In genomic region chr17:68296217-68297140, GRCh38 we compare ENCODE assay signal across 9 cellular contexts. TPM values are rescaled to one million over a fixed set of nuclear protein-coding genes. Genes with fewer than 3 reads are reported as not detected.
DNase-seq lines count a peak whose midpoint lies in the region; ATAC-seq, FAIRE-seq and TF ChIP-seq lines count a peak whose summit lies in the region.
"Had no signal": no experiment of that assay in that cellular context is flagged by ENCODE, and none has a peak within 500 bp of the region (broad histone marks: within the 10 kb centered on the region; RNA-seq: fewer than 3 reads in every experiment).

No MANE protein-coding gene starts in this region.

- H3K27me3 ChIP-seq in BLaER1 treated with 17β-estradiol and CSF1 and Interleukin-3, amounts not matched to agents 10 nM and 100 nM, result no peaks in the 10 kb centered on the region

- peak overlapping the region; percentile 89 to 91 for H3K27ac Mint-ChIP-seq in natural killer cell

- H2AFZ ChIP-seq in OCI-LY7 (ENCODE audit: low read length), result no peak overlapping the region

- FAIRE-seq in H54 (lab: Jason Lieb, UNC), result no peak

- peaks cover 52 to 55% of the 10 kb centered on the region in 2 donors for H3K4me1 Mint-ChIP-seq in natural killer cell

- H3K27me3 Mint-ChIP-seq in natural killer cell (ENCODE audit: low read depth in 2 of 2), result no peaks in the 10 kb centered on the region

- no peaks in the 10 kb centered on the region for H3K9me3 Mint-ChIP-seq in natural killer cell

- peak overlapping the region; percentile 35 to 90 (median 63) for H3K4me2 ChIP-seq in BLaER1 treated with 17β-estradiol and CSF1 and Interleukin-3, amounts not matched to agents 10 nM and 100 nM
- no peak overlapping the region for H3K4me2 ChIP-seq in OCI-LY7 (ENCODE audit: low read length)

- DNase-seq in NOMO-1 (lab: John Stamatoyannopoulos, UW; ENCODE audit: unreplicated experiment in 2 of 2) (peak; percentile 23 to 41), natural killer cell (peak; percentile 56), SK-N-DZ (ENCODE audit: low spot score) (no peak), OCI-LY7 (ENCODE audit: low spot score) (no peak), NCI-H2029 treated with DMSO at 0.1 percent for 48 hours (lab: John Stamatoyannopoulos, UW) (no peak), H54 (ENCODE audit: insufficient read length, low spot score) (no peak)
- DNase-seq in activated T-helper 1 cell treated with anti-CD3 and anti-CD28 coated beads, Interleukin-2, amount 50 U/mL, for 16 hours (ENCODE audit: low read depth in 1 of 2, low spot score in 1 of 2), result peak; percentile 19 to 26
- DNase-seq: mammary epithelial cell had no signal

- H3K4me1 ChIP-seq in BLaER1 treated with 17β-estradiol and CSF1 and Interleukin-3, amounts not matched to agents 10 nM and 100 nM, result peaks cover 21 to 65% (median 47%) of the 10 kb centered on the region in 10 experiments
- H3K4me1 ChIP-seq in OCI-LY7 (ENCODE audit: insufficient read depth, low read length, poor library complexity, severe bottlenecking), result peaks cover 22% of the 10 kb centered on the region

- no peak for TF ChIP-seq POLR2A in H54 (IDR thresholded peaks at IDR 0.05; ENCODE audit: low read depth, low read length)

- H3K27ac ChIP-seq in BLaER1 treated with 17β-estradiol and CSF1 and Interleukin-3, amounts not matched to agents 10 nM and 100 nM, result peak overlapping the region in 8 of 11 experiments; percentile 17 to 74 (median 52); a peak in 13 of 22 replicates
- no peak overlapping the region for H3K27ac ChIP-seq in OCI-LY7 (ENCODE audit: low read depth, low read length, poor library complexity, severe bottlenecking)

- ATAC-seq in natural killer cell, result peak; percentile 43 to 62 (median 59)

- H4K20me1 ChIP-seq in BLaER1 treated with 17β-estradiol and CSF1 and Interleukin-3, amounts not matched to agents 10 nM and 100 nM, result no peaks in the 10 kb centered on the region
- no peaks in the 10 kb centered on the region for H4K20me1 ChIP-seq in OCI-LY7 (ENCODE audit: insufficient read depth, low read length)

- no peaks in the 10 kb centered on the region for H3K9me2 ChIP-seq in OCI-LY7 (ENCODE audit: insufficient read depth, low read length)

- H3K79me2 ChIP-seq in OCI-LY7 (ENCODE audit: insufficient read depth, low read depth, low read length), result peaks cover 13% of the 10 kb centered on the region; the same call in 1 of the 2 replicates

- peak overlapping the region in 4 of 11 experiments; percentile 1 to 52 (median 20); a peak in 6 of 22 replicates for H3K9ac ChIP-seq in BLaER1 treated with 17β-estradiol and CSF1 and Interleukin-3, amounts not matched to agents 10 nM and 100 nM

- 0 out of 20 replicates have a peak overlapping the region, but pooled peaks of 1 of the 10 experiments have one; percentile 1 for H3K4me3 ChIP-seq in BLaER1 treated with 17β-estradiol and CSF1 and Interleukin-3, amounts not matched to agents 10 nM and 100 nM
- H3K4me3 ChIP-seq in OCI-LY7 (ENCODE audit: low read depth, low read length, poor library complexity, severe bottlenecking), result no peak overlapping the region

- H3K4me3 Mint-ChIP-seq in natural killer cell, result peak overlapping the region; percentile 73

- POLR2A ChIA-PET in OCI-LY7 (lab: Charles Lee), result interaction anchor here (0.7 kb wide), 3 partner anchors 22 to 154 kb away, joined by 3 read pairs; no protein-coding TSS in a partner anchor

- no peaks in the 10 kb centered on the region for H3K36me3 Mint-ChIP-seq in natural killer cell

- no peaks in the 10 kb centered on the region; a peak in 1 of 22 replicates for H3K36me3 ChIP-seq in BLaER1 treated with 17β-estradiol and CSF1 and Interleukin-3, amounts not matched to agents 10 nM and 100 nM
- no peaks in the 10 kb centered on the region; the same call in 1 of the 2 replicates for H3K36me3 ChIP-seq in OCI-LY7 (ENCODE audit: insufficient read depth, low read length)

- no peak for TF ChIP-seq CTCF in natural killer cell (IDR thresholded peaks at IDR 0.05)
- TF ChIP-seq CTCF in OCI-LY7 (conservative IDR thresholded peaks at IDR 0.05; ENCODE audit: low read length), result no peak

- no TSS peak for BruUV-seq in OCI-LY7 (replicated peaks; lab: Mats Ljungman, UMichigan)

- CTCF ChIA-PET in OCI-LY7 (lab: Charles Lee; ENCODE audit: unreplicated experiment), result no interaction called here

- peaks cover 0 to 16% (median 0%) of the 10 kb centered on the region in 11 experiments; a peak in 4 of 22 replicates for H3K9me3 ChIP-seq in BLaER1 treated with 17β-estradiol and CSF1 and Interleukin-3, amounts not matched to agents 10 nM and 100 nM (replicated peaks in 1 of 11)
- H3K9me3 ChIP-seq in OCI-LY7 (ENCODE audit: low read length), result no peaks in the 10 kb centered on the region

- intact Hi-C loops in natural killer cell (cut with micrococcal nuclease), result loop anchor here (1.0 to 10.0 kb wide), 4 partner anchors 16 to 138 kb away; no protein-coding TSS in a partner anchor
- intact Hi-C loops in OCI-LY7 (cut with micrococcal nuclease; ENCODE audit: unreplicated experiment), result no loop called here

RNA-seq across cellular contexts. Expression of gene ARSG, which starts 5.2 kb away (rescaled TPM):
- total RNA-seq in natural killer cell (10 to 100 TPM; 34.8 to 52.3 (median 39.3) TPM), OCI-LY7 (2022) (51.6 and 53.0 TPM in 2 replicates)
- 3.4 and 6.3 TPM in 2 replicates for polyA plus RNA-seq in SK-N-DZ (2014; cell fraction: cytosol; rRNA removed)
- polyA plus RNA-seq in SK-N-DZ (2014; cell fraction: nucleus; rRNA removed), result 7.8 and 9.5 TPM in 2 replicates
- total RNA-seq in OCI-LY7 (2014; rRNA removed; shearing (Covaris generic)), result 24.2 and 26.1 TPM in 2 replicates

RNA-seq across cellular contexts. Expression of gene SLC16A6, which starts 5.6 kb away (rescaled TPM):
- total RNA-seq in natural killer cell, result 10 to 100 TPM; 16.5 to 20.9 (median 19.4) TPM
- 0.23 and 0.46 TPM in 2 replicates for polyA plus RNA-seq in SK-N-DZ (2014; cell fraction: cytosol; rRNA removed)
- polyA plus RNA-seq in SK-N-DZ (2014; cell fraction: nucleus; rRNA removed), result 0.35 and 0.38 TPM in 2 replicates
- 3.7 and 4.5 TPM in 2 replicates for total RNA-seq in OCI-LY7 (2014; rRNA removed; shearing (Covaris generic))
- 15.4 and 18.9 TPM in 2 replicates for total RNA-seq in OCI-LY7 (2022)
- polyA plus RNA-seq: mammary epithelial cell had no signal

RNA-seq across cellular contexts. Expression of gene AMZ2, which starts 48.6 kb away (rescaled TPM):
- total RNA-seq in natural killer cell (100 to 1,000 TPM in 2 of 3 donors, 10 to 100 TPM in 1; 87.0 to 131 (median 107) TPM), OCI-LY7 (2022) (248 and 285 TPM in 2 replicates)
- polyA plus RNA-seq in SK-N-DZ (2014; cell fraction: cytosol; rRNA removed), result 122 and 134 TPM in 2 replicates
- 113 and 125 TPM in 2 replicates for polyA plus RNA-seq in SK-N-DZ (2014; cell fraction: nucleus; rRNA removed)
- total RNA-seq in OCI-LY7 (2014; rRNA removed; shearing (Covaris generic)), result 105 and 117 TPM in 2 replicates

Comparison
In these comparisons a context has a peak if more than half of its experiments do, and no peak if none do; other contexts are left out.
1. DNase-seq: peak in NOMO-1 (2 of 2), activated T-helper 1 cell treated with anti-CD3 and anti-CD28 coated beads, Interleukin-2, amount 50 U/mL, for 16 hours (2 of 2) and natural killer cell (single experiment); none in SK-N-DZ (single experiment), OCI-LY7 (single experiment), NCI-H2029 treated with DMSO at 0.1 percent for 48 hours (single experiment) and H54 (single experiment).